7 cellular contexts compared by ENCODE assay signal in genomic region chr2:241638063-241638660, GRCh38. TPM values are rescaled to one million over a fixed set of nuclear protein-coding genes. Genes with fewer than 3 reads are reported as not detected.
DNase-seq lines count a peak whose midpoint lies in the region; ATAC-seq and TF ChIP-seq lines count a peak whose summit lies in the region.

No MANE protein-coding gene starts in this region.

- CTCF ChIA-PET in T-cell (lab: Charles Lee) = interaction anchor here (0.6 to 1.2 kb wide), 5 partner anchors 13 to 336 kb away, joined by 3 read pairs; partner anchors contain the start of gene DTYMK (in 1 of the 2)

- H2BK12ac ChIP-seq in H9 (ENCODE audit: insufficient read length, low read depth, low read length) = no peak overlapping the region

- H3K4me3 ChIP-seq in spleen = peak overlapping the region; percentile 82 to 100 (median 93)

- no peak overlapping the region for H3K18ac ChIP-seq in H9 (ENCODE audit: insufficient read length, low read depth, low read length)

- no peak overlapping the region for H3K14ac ChIP-seq in H9 (ENCODE audit: insufficient read depth, low read length)

- no CpG with 5 or more reads among the region's 27 CpGs for WGBS in H9 (ENCODE audit: extremely low coverage, insufficient read length, low lambda C conversion rate)
- 0 to 2% (median 1%) methylated on average over 21 to 27 of the region's 27 CpGs for WGBS in spleen, 5 donors

- H3K36me3 ChIP-seq in spleen = peaks cover 0 to 24% (median 6%) of the 10 kb centered on the region in 6 donors

- H3K9me3 ChIP-seq in H9 (ENCODE audit: control insufficient read depth, low read depth, low read length) (peaks cover 6% of the 10 kb centered on the region), spleen (peaks cover 0 to 6% (median 0%) of the 10 kb centered on the region in 8 donors)

- no peak overlapping the region for H4K8ac ChIP-seq in H9 (replicated peaks; ENCODE audit: insufficient read length, low read depth, low read length)

- TF ChIP-seq POLR2A in spleen (IDR thresholded peaks at IDR 0.05) = no peak

- no peak overlapping the region for H4K5ac ChIP-seq in H9 (ENCODE audit: insufficient read length, low read depth, low read length)

- H3K4ac ChIP-seq in H9 (ENCODE audit: low read depth, low read length) = no peak overlapping the region

- H2BK15ac ChIP-seq in H9 (ENCODE audit: low read depth, low read length) = no peak overlapping the region

- H3K36me3 Mint-ChIP-seq in H9 (ENCODE audit: insufficient read depth in 1 of 3, low read depth in 3 of 3) = peaks cover 26 to 43% (median 33%) of the 10 kb centered on the region in 3 experiments
- no peaks in the 10 kb centered on the region for H3K36me3 Mint-ChIP-seq in T-cell

- no peak overlapping the region for H2BK120ac ChIP-seq in H9 (ENCODE audit: low read depth, low read length, poor library complexity, severe bottlenecking)

- intact Hi-C loops in spleen (cut with DNase I; ENCODE audit: low total_unique reads) = no loop called here

- TF ChIP-seq CTCF in H9 (conservative IDR thresholded peaks at IDR 0.05) = no peak
- TF ChIP-seq CTCF in spleen (IDR thresholded peaks at IDR 0.05 in 8 of 11, conservative IDR thresholded peaks at IDR 0.05 in 3 of 11) = no peak

- H3K4me3 Mint-ChIP-seq in H9 = peak overlapping the region; percentile 90 to 91
- peak overlapping the region; percentile 83 to 93 (median 89) for H3K4me3 Mint-ChIP-seq in T-cell

- H3K4me2 ChIP-seq in H9 (ENCODE audit: insufficient read depth, insufficient read length, low read length) = peak overlapping the region; percentile 87

- H3K9me3 Mint-ChIP-seq in H9 (peaks cover 4 to 8% of the 10 kb centered on the region in 2 experiments; a peak in 4 of 5 replicates), T-cell (no peaks in the 10 kb centered on the region)

- POLR2A ChIA-PET in T-cell (lab: Charles Lee) = interaction anchor here (0.5 to 1.0 kb wide), 6 partner anchors 19 to 811 kb away, joined by 3 to 4 read pairs (median 4); partner anchors contain the start of gene DTYMK (in 1 of the 2)

- H3K79me1 ChIP-seq in H9 (ENCODE audit: insufficient read depth, low read depth, low read length, poor library complexity, severe bottlenecking) = peaks cover 18% of the 10 kb centered on the region

- no peak overlapping the region for H2BK20ac ChIP-seq in H9 (ENCODE audit: low read depth, low read length, poor library complexity, severe bottlenecking)

- H3K79me2 ChIP-seq in H9 (ENCODE audit: insufficient read depth, low read length) = peaks cover 38% of the 10 kb centered on the region; the same call in 1 of the 2 replicates

- H2AK5ac ChIP-seq in H9 (ENCODE audit: insufficient read length, low read length) = no peak overlapping the region

- DNase-seq in H9 (no peak), T-cell (peak in 1 of 34 experiments; percentile 15), glomerular visceral epithelial cell (ENCODE audit: extremely low spot score) (peak; percentile 7), spleen (no peak), occipital lobe (lab: John Stamatoyannopoulos, UW) (no peak)
- no peak for DNase-seq in stimulated activated CD4-positive, alpha-beta T cell treated with anti-CD3 and anti-CD28 coated beads, Interleukin-15, amount 100 ng/mL, for 24 hours
- DNase-seq in stimulated activated CD4-positive, alpha-beta T cell treated with anti-CD3 and anti-CD28 coated beads, Interleukin-1b, Interleukin-23, amount 100 ng/mL, for 48 hours = no peak

- H3K27me3 ChIP-seq in H9 (ENCODE audit: insufficient read depth, low read length) (no peaks in the 10 kb centered on the region), spleen (replicated peaks in 1 of 7) (no peaks in the 10 kb centered on the region)

- H3K4me1 Mint-ChIP-seq in H9 = peaks cover 31 to 35% of the 10 kb centered on the region in 2 experiments
- H3K4me1 Mint-ChIP-seq in T-cell = peaks cover 58 to 65% (median 59%) of the 10 kb centered on the region in 3 donors

- no peaks in the 10 kb centered on the region for H4K20me1 ChIP-seq in H9 (ENCODE audit: control insufficient read depth, insufficient read depth, insufficient read length)

- no peak overlapping the region for H3K27ac ChIP-seq in H9 (ENCODE audit: insufficient read length, low read depth, low read length)
- peak overlapping the region; percentile 99 to 100 (median 100) for H3K27ac ChIP-seq in spleen

- H3T11ph ChIP-seq in H9 (ENCODE audit: low read length) = no peak overlapping the region

- H3K23me2 ChIP-seq in H9 (ENCODE audit: insufficient read length, low read depth, low read length, poor library complexity, severe bottlenecking) = peaks cover 8% of the 10 kb centered on the region

- H3K27me3 Mint-ChIP-seq in H9 (ENCODE audit: low read depth) (no peaks in the 10 kb centered on the region), T-cell (no peaks in the 10 kb centered on the region)

- peak overlapping the region in 1 of 3 experiments; percentile 94; a peak in 2 of 7 replicates for H3K27ac Mint-ChIP-seq in H9
- peak overlapping the region; percentile 90 to 91 for H3K27ac Mint-ChIP-seq in T-cell

- H3K23ac ChIP-seq in H9 (ENCODE audit: insufficient read length, low read depth, low read length) = no peak overlapping the region

- no peak overlapping the region for H3K56ac ChIP-seq in H9 (ENCODE audit: insufficient read length, low read depth, low read length)

- peak in 2 of 4 experiments; percentile 8 to 44 for ATAC-seq in T-cell (replicated peaks in 1 of 4)

- peak overlapping the region; percentile 83 for H3K9ac ChIP-seq in H9 (ENCODE audit: extremely low read depth, insufficient read length, low read length)

- no peak overlapping the region for H4K91ac ChIP-seq in H9 (ENCODE audit: insufficient read length, low read depth, low read length)

- H2BK5ac ChIP-seq in H9 (ENCODE audit: insufficient read length, low read length) = no peak overlapping the region

- peaks cover 3% of the 10 kb centered on the region for H3K4me1 ChIP-seq in H9 (ENCODE audit: insufficient read depth, low read length)
- H3K4me1 ChIP-seq in spleen = peaks cover 23 to 75% (median 55%) of the 10 kb centered on the region in 6 donors

- H2AFZ ChIP-seq in H9 (ENCODE audit: low read length) = no peak overlapping the region

RNA-seq across cellular contexts. Expression of gene ATG4B, which starts 0.7 kb away (rescaled TPM):
- total RNA-seq in H9 (2021) (105 and 110 TPM in 2 replicates), T-cell (100 to 1,000 TPM in 4 of 5 donors, 10 to 100 TPM in 1; 98.4 to 127 (median 108) TPM), spleen (100 to 1,000 TPM in 3 of 7 donors, 10 to 100 TPM in 4; 80.0 to 114 (median 97.2) TPM), occipital lobe (33.7 TPM)
- polyA plus RNA-seq in spleen = 10 to 100 TPM; 31.1 to 74.5 (median 44.6) TPM

RNA-seq across cellular contexts. Expression of gene THAP4, which starts 1.2 kb away (rescaled TPM):
- 70.6 and 71.4 TPM in 2 replicates for total RNA-seq in H9 (2021)
- 10 to 100 TPM; 27.3 to 34.5 (median 29.7) TPM for total RNA-seq in T-cell
- total RNA-seq in spleen = 10 to 100 TPM; 23.5 to 31.5 (median 28.8) TPM
- polyA plus RNA-seq in spleen = 10 to 100 TPM; 21.0 to 27.7 (median 23.5) TPM
- 22.0 TPM for total RNA-seq in occipital lobe

RNA-seq across cellular contexts. Expression of gene DTYMK, which starts 48.5 kb away (rescaled TPM):
- total RNA-seq in H9 (2021) (75.6 and 76.0 TPM in 2 replicates), T-cell (10 to 100 TPM; 11.6 to 23.6 (median 18.2) TPM), spleen (10 to 100 TPM; 14.0 to 27.9 (median 18.1) TPM), occipital lobe (10.0 TPM)
- 10 to 100 TPM; 19.3 to 38.9 (median 31.6) TPM for polyA plus RNA-seq in spleen
